ENCODE assay signal across 25 cellular contexts in the genomic region with DNA sequence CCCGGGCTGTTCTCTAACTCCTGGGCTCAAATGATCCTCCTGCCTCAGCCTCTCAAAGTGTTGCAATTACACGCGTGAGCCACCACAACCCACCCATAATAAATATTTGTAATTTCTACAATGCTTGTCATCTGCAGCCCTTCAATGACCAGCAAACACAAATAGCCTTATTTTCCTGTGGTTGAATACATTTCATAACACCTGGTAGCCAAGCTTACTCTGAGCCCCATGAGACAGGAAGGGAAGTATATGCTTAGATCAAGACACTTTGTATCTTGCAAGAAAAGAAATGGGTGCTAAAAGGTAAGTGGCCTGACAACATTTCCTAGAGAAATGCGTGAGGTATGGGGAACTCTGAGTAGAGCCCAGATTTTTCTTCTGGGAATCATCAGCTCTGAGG. TPM values are rescaled to one million over a fixed set of nuclear protein-coding genes. Genes with fewer than 3 reads are reported as not detected.
"Had no signal": no experiment of that assay in that cellular context is flagged by ENCODE, and none has a peak within 500 bp of the region (broad histone marks: within the 10 kb centered on the region; RNA-seq: fewer than 3 reads in every experiment).

No MANE protein-coding gene starts in this region.

- H3K4me2 ChIP-seq: PC-9 had no signal

- H3K27ac ChIP-seq: PC-9, Peyer's patch, SJCRH30 had no signal

- H3K4me1 ChIP-seq: Peyer's patch had no signal

- H3K9me3 ChIP-seq: Peyer's patch, SJCRH30 had no signal

- DNase-seq: KBM-7, MV-4-11, NCI-H1092, NCI-H1105 treated with DMSO at 0.1 percent for 48 hours, NCI-H1417 treated with DMSO at 0.1 percent for 48 hours, NCI-H146, NCI-H1694 treated with DMSO at 0.1 percent for 48 hours, NCI-H1930, NCI-H2081 treated with DMSO at 0.1 percent for 48 hours, NCI-H2171, NCI-H226, NCI-H446, NCI-H510A, NCI-H524 treated with DMSO at 0.1 percent for 48 hours, NCI-H69, NCI-H774, PC-9, Peyer's patch, SHP77 treated with DMSO at 0.1 percent for 48 hours, SJCRH30, T-helper 2 cell had no signal

- H2AFZ ChIP-seq: PC-9 had no signal

- H3K4me3 ChIP-seq: PC-9, Peyer's patch, SJCRH30 had no signal

- ATAC-seq: Right ventricle myocardium inferior, SK-N-SH treated with all-trans-retinoic acid at 6 μM for 48 hours had no signal

- H3K27me3 ChIP-seq: Peyer's patch, SJCRH30 had no signal

- H3K36me3 ChIP-seq: Peyer's patch, SJCRH30 had no signal

RNA-seq across cellular contexts. Expression of gene PDGFRA, which starts 56.9 kb away (rescaled TPM):
- total RNA-seq: HT-29, MCF 10A, PC-9 had no signal
